In the genomic region with DNA sequence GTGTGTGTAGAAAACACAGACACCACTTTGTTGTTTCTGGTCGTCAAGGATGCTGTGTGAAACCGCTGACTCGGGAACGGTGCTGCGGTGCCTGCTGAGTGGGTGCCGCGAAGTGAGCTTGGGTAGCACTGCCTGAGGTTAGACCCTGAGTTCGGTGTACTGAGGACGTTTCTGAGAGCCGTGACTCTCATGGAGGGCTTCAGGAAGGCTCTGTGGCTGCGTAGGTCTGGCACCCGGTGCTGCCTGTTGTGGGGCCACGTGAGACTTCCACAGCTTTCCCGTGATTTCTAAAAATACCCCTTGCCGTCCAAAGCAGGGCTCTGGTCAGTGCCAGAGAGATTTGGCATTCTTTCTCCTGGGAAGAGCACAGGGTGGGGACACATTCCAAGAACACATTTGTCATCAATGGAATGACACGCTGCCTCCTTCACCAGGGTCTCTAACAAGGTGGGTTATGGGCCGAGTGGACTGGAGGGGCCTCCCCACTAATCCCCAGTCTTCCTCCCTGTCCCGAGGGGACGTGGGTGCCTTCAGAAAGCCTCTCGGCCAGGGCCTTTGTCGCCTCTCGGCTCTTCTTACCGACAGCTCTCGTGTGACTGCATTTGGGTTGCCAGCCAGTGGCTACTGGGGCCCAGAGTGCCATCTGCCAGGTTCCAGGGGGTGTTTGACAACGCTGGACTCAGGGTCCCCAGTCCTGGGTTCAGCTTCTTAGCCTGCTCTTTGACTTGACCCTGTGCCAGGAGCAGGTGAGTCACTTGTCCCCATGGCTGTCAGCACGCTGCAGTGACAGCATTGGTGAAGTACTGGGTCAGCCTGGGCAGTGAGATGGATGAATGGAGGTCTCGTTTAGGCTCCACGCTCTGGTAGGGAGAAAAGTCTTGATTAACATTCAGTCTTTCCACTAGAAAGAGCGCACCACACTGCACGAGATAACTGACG, we compare ENCODE assay signal across 11 cellular contexts.
A peak's percentile ranks its signal among the peaks of the same experiment; 100 is the strongest.
DNase-seq lines count a peak whose midpoint lies in the region; FAIRE-seq and TF ChIP-seq lines count a peak whose summit lies in the region.
"Had no signal": no experiment of that assay in that cellular context is flagged by ENCODE, and none has a peak within 500 bp of the region (broad histone marks: within the 10 kb centered on the region; RNA-seq: fewer than 3 reads in every experiment).

No MANE protein-coding gene starts in this region.

- H2BK12ac ChIP-seq in H1 (ENCODE audit: low read depth, low read length) = no peak overlapping the region

- H3K36me3 ChIP-seq in H1 (ENCODE audit: control insufficient read depth in 2 of 4, insufficient read depth in 4 of 4, low read length in 3 of 4) (no peaks in the 10 kb centered on the region), tibial artery (peaks cover 0 to under 1% (median 0%) of the 10 kb centered on the region in 3 donors)

- no peak for TF ChIP-seq RAD21 in H1 (IDR thresholded peaks at IDR 0.05 in 1 of 2, conservative IDR thresholded peaks at IDR 0.05 in 1 of 2; ENCODE audit: low read depth in 2 of 2, low read length in 2 of 2)

- H2BK120ac ChIP-seq in H1 (replicated peaks; ENCODE audit: low read depth, low read length) = no peak overlapping the region

- no peak overlapping the region for H3K56ac ChIP-seq in H1 (replicated peaks; ENCODE audit: insufficient read length, low read depth, low read length)

- H3K9ac ChIP-seq in H1 (replicated peaks in 1 of 4; ENCODE audit: extremely low read depth in 1 of 4, low read depth in 3 of 4, low read length in 3 of 4) = no peak overlapping the region

- no peak overlapping the region for H3K23ac ChIP-seq in H1 (ENCODE audit: insufficient read length)

- 93% methylated on average over 30 of the region's 31 CpGs; no CpG with 5 or more reads in 1 of the 2 experiments for WGBS in H1 (ENCODE audit: extremely low coverage in 1 of 2, insufficient coverage in 1 of 2, insufficient read length in 1 of 2, insufficient replicate concordance in 2 of 2, low coverage in 1 of 2, low lambda C conversion rate in 2 of 2, missing lambda C conversion rate in 1 of 2), 2 experiments

- H3K27me3 ChIP-seq in H1 (replicated peaks in 1 of 4; ENCODE audit: control insufficient read depth in 3 of 4, extremely low read depth in 1 of 4, insufficient read depth in 3 of 4, low read length in 3 of 4) (no peaks in the 10 kb centered on the region), tibial artery (no peaks in the 10 kb centered on the region)
- H3K27me3 ChIP-seq: neutrophil had no signal

- no peak overlapping the region for H2AFZ ChIP-seq in H1 (ENCODE audit: low read length)

- intact Hi-C loops in tibial artery (cut with DNase I; ENCODE audit: low total_unique reads) = no loop called here

- POLR2A ChIA-PET in H1 (lab: Charles Lee; ENCODE audit: partially characterized antibody) = no interaction called here

- no peak overlapping the region for H3K4me3 ChIP-seq in H1 (ENCODE audit: extremely low read depth in 1 of 4, insufficient read depth in 2 of 4, low read depth in 3 of 4, low read length in 4 of 4)
- H3K4me3 ChIP-seq in tibial artery = peak overlapping the region; percentile 1 to 20

- no peak overlapping the region for H3K18ac ChIP-seq in H1 (ENCODE audit: extremely low read depth, low read length)

- no peak for TF ChIP-seq EP300 in H1 (IDR thresholded peaks at IDR 0.05; ENCODE audit: borderline replicate concordance in 1 of 2, low read depth in 2 of 2, low read length in 2 of 2)

- no peak for TF ChIP-seq POLR2A in H1 (IDR thresholded peaks at IDR 0.05; ENCODE audit: control extremely low read depth in 1 of 2, low read depth in 2 of 2, low read length in 2 of 2)

- H2BK20ac ChIP-seq in H1 (ENCODE audit: low read length) = no peak overlapping the region

- no peak overlapping the region for H3K27ac ChIP-seq in H1 (ENCODE audit: low read depth, low read length)
- H3K27ac ChIP-seq in tibial artery = peak overlapping the region; percentile 95 to 96
- H3K27ac ChIP-seq: neutrophil had no signal

- CTCF ChIA-PET in H1 (lab: Charles Lee; ENCODE audit: partially characterized antibody) = interaction anchor here (0.6 to 2.9 kb wide), 3 partner anchors 12 to 158 kb away, joined by 3 to 9 read pairs (median 4); no protein-coding TSS in a partner anchor

- peaks cover 0 to 8% (median 4%) of the 10 kb centered on the region in 4 experiments; a peak in 5 of 7 replicates for H3K4me1 ChIP-seq in H1 (replicated peaks in 1 of 4; ENCODE audit: control insufficient read depth in 3 of 4, insufficient read depth in 4 of 4, low read length in 3 of 4)
- H3K4me1 ChIP-seq in tibial artery = peaks cover 20 to 80% (median 64%) of the 10 kb centered on the region in 4 donors

- DNase-seq in LoVo (ENCODE audit: low spot score) (peak; percentile 50), H1 (ENCODE audit: low read depth in 1 of 2, low spot score in 2 of 2) (no peak), myocyte (ENCODE audit: low read depth) (peak; percentile 89), tibial artery (peak; percentile 65 to 92), T-helper 9 cell (no peak), HPDE6-E6E7 (ENCODE audit: extremely low spot score) (no peak), NCI-H128 (lab: John Stamatoyannopoulos, UW; ENCODE audit: unreplicated experiment) (no peak)
- DNase-seq: activated CD8-positive, alpha-beta T cell treated with anti-CD3 and anti-CD28 coated beads, Interleukin-2, amount 10 ng/mL, durations not matched to agents 7 days and 5 days; activated naive CD8-positive, alpha-beta T cell treated with anti-CD3 and anti-CD28 coated beads for 36 hours; NCI-H146 had no signal

- no peaks in the 10 kb centered on the region for H3K79me2 ChIP-seq in H1 (ENCODE audit: control insufficient read depth in 1 of 2, insufficient read depth in 2 of 2, low read length in 2 of 2)

- H4K5ac ChIP-seq in H1 (ENCODE audit: insufficient read length, low read depth, low read length) = no peak overlapping the region

- TF ChIP-seq CTCF in H1 (IDR thresholded peaks at IDR 0.05; ENCODE audit: control extremely low read depth in 1 of 3, insufficient read depth in 1 of 3, low read depth in 1 of 3, low read length in 3 of 3) = no peak
- TF ChIP-seq CTCF in tibial artery (IDR thresholded peaks at IDR 0.05) = no peak

- no peak overlapping the region for H4K91ac ChIP-seq in H1 (replicated peaks; ENCODE audit: insufficient read length, low read length)

- H3K4ac ChIP-seq in H1 (replicated peaks; ENCODE audit: insufficient read length, low read depth, low read length) = no peak overlapping the region

- H2BK5ac ChIP-seq in H1 (ENCODE audit: low read depth, low read length) = no peak overlapping the region

- H3K79me1 ChIP-seq in H1 (ENCODE audit: low read depth, low read length) = no peaks in the 10 kb centered on the region; the same call in 1 of the 2 replicates

- no peak overlapping the region for H3K4me2 ChIP-seq in H1 (ENCODE audit: insufficient read depth in 1 of 2, low read depth in 2 of 2, low read length in 2 of 2)

- FAIRE-seq in H1 (lab: Jason Lieb, UNC) = no peak

- no peak overlapping the region for H2AK5ac ChIP-seq in H1 (ENCODE audit: low read depth, low read length)

- H4K20me1 ChIP-seq in H1 (replicated peaks in 1 of 2; ENCODE audit: control insufficient read depth in 1 of 2, insufficient read depth in 2 of 2, low read length in 2 of 2) = peaks cover 2 to 3% of the 10 kb centered on the region in 2 experiments

- no peak overlapping the region for H2BK15ac ChIP-seq in H1 (ENCODE audit: low read length)

- H3K14ac ChIP-seq in H1 (ENCODE audit: insufficient read length) = no peak overlapping the region

- H3K9me3 ChIP-seq in H1 (ENCODE audit: insufficient read depth in 2 of 2, low read depth in 1 of 2, low read length in 1 of 2) (no peaks in the 10 kb centered on the region), tibial artery (no peaks in the 10 kb centered on the region)
- H3K9me3 ChIP-seq: neutrophil had no signal

- H3K23me2 ChIP-seq in H1 (ENCODE audit: low read depth, low read length) = peaks cover 3% of the 10 kb centered on the region; the same call in 1 of the 2 replicates

- peak overlapping the region; percentile 11; the same call in 1 of the 2 replicates for H4K8ac ChIP-seq in H1 (ENCODE audit: extremely low read depth, insufficient read depth, low read length)

TF ChIP-seq in H1, 55 proteins besides CTCF, POLR2A, EP300 and RAD21 (continues in another document):
- no peak for TF ChIP-seq CTBP2 (IDR thresholded peaks at IDR 0.05; ENCODE audit: borderline replicate concordance, insufficient read depth, insufficient read length, low read length)
- no peak for TF ChIP-seq SAP30 (IDR thresholded peaks at IDR 0.05; ENCODE audit: insufficient read depth, insufficient replicate concordance, low read length)
- TF ChIP-seq NANOG (IDR thresholded peaks at IDR 0.05; ENCODE audit: insufficient read depth, low read depth, low read length, poor library complexity, severe bottlenecking) = no peak
- no peak for TF ChIP-seq KDM4A (IDR thresholded peaks at IDR 0.05; ENCODE audit: low read depth, low read length, severe bottlenecking)
- TF ChIP-seq, protein P1, sequence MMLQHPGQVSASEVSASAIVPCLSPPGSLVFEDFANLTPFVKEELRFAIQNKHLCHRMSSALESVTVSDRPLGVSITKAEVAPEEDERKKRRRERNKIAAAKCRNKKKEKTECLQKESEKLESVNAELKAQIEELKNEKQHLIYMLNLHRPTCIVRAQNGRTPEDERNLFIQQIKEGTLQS (IDR thresholded peaks at IDR 0.05; ENCODE audit: insufficient read depth, low read depth, low read length) = no peak
- no peak for TF ChIP-seq BRCA1 (IDR thresholded peaks at IDR 0.05; ENCODE audit: low read depth, low read length)
- TF ChIP-seq PHF8 (conservative IDR thresholded peaks at IDR 0.05; ENCODE audit: low read depth, low read length) = no peak
- TF ChIP-seq SP1 (IDR thresholded peaks at IDR 0.05; ENCODE audit: low read depth, low read length) = no peak
- TF ChIP-seq, protein P2, sequence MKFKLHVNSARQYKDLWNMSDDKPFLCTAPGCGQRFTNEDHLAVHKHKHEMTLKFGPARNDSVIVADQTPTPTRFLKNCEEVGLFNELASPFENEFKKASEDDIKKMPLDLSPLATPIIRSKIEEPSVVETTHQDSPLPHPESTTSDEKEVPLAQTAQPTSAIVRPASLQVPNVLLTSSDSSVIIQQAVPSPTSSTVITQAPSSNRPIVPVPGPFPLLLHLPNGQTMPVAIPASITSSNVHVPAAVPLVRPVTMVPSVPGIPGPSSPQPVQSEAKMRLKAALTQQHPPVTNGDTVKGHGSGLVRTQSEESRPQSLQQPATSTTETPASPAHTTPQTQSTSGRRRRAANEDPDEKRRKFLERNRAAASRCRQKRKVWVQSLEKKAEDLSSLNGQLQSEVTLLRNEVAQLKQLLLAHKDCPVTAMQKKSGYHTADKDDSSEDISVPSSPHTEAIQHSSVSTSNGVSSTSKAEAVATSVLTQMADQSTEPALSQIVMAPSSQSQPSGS (IDR thresholded peaks at IDR 0.05; ENCODE audit: low read length) = no peak
- no peak for TF ChIP-seq TCF12 (IDR thresholded peaks at IDR 0.05; ENCODE audit: low read depth, low read length)

Comparison
In these comparisons a context has a peak if more than half of its experiments do, and no peak if none do; other contexts are left out.
1. DNase-seq: peak in LoVo (single experiment), myocyte (single experiment) and tibial artery (2 of 2); none in H1 (0 of 2), T-helper 9 cell (single experiment), HPDE6-E6E7 (single experiment) and NCI-H128 (single experiment).
2. H3K4me3 ChIP-seq: peak in tibial artery (2 of 2); none in H1 (0 of 4).